In genomic region chr15:37015025-37015424, GRCh38 we compare ENCODE assay signal across 12 cellular contexts.
DNase-seq lines count a peak whose midpoint lies in the region; ATAC-seq and TF ChIP-seq lines count a peak whose summit lies in the region.
"Had no signal": no experiment of that assay in that cellular context is flagged by ENCODE, and none has a peak within 500 bp of the region (broad histone marks: within the 10 kb centered on the region; RNA-seq: fewer than 3 reads in every experiment).

No MANE protein-coding gene starts in this region.

- TF ChIP-seq CTCF in ascending aorta (IDR thresholded peaks at IDR 0.05): no peak
- TF ChIP-seq CTCF in cardiac muscle cell (IDR thresholded peaks at IDR 0.05; ENCODE audit: low read depth, low read length): no peak
- no peak for TF ChIP-seq CTCF in suprapubic skin (IDR thresholded peaks at IDR 0.05)

- H3K36me3 ChIP-seq in ascending aorta (no peaks in the 10 kb centered on the region), cardiac muscle cell (peaks cover 36% of the 10 kb centered on the region), suprapubic skin (no peaks in the 10 kb centered on the region), H7 (replicated peaks; ENCODE audit: control insufficient read depth, insufficient read depth, low read length) (no peaks in the 10 kb centered on the region)

- TF ChIP-seq POLR2A in suprapubic skin (IDR thresholded peaks at IDR 0.05): no peak

- H3K4me3 ChIP-seq in ascending aorta: peak overlapping the region in 1 of 2 donors; percentile 47
- no peak overlapping the region for H3K4me3 ChIP-seq in cardiac muscle cell
- H3K4me3 ChIP-seq in suprapubic skin: no peak overlapping the region
- no peak overlapping the region for H3K4me3 ChIP-seq in H7 (ENCODE audit: insufficient read depth, low read depth, low read length)

- peak overlapping the region; percentile 61 to 82 for H3K27ac ChIP-seq in ascending aorta
- H3K27ac ChIP-seq in cardiac muscle cell: peak overlapping the region; percentile 76
- peak overlapping the region; percentile 64 for H3K27ac ChIP-seq in suprapubic skin
- H3K27ac ChIP-seq: 22Rv1 had no signal

- no peak for ATAC-seq in GM21528 (IDR thresholded peaks at IDR 0.05; ENCODE audit: low FRiP score, unreplicated experiment)

- no peaks in the 10 kb centered on the region for H3K27me3 ChIP-seq in ascending aorta
- no peaks in the 10 kb centered on the region for H3K27me3 ChIP-seq in cardiac muscle cell
- H3K27me3 ChIP-seq in suprapubic skin: no peaks in the 10 kb centered on the region
- no peaks in the 10 kb centered on the region for H3K27me3 ChIP-seq in H7 (ENCODE audit: control insufficient read depth, insufficient read depth, low read length)

- DNase-seq in NCI-H1105 treated with DMSO at 0.1 percent for 48 hours (lab: John Stamatoyannopoulos, UW): peak; percentile 3
- DNase-seq in NCI-H1105 (lab: John Stamatoyannopoulos, UW): no peak
- peak in 1 of 2 donors; percentile 71 for DNase-seq in ascending aorta (ENCODE audit: low spot score in 2 of 2)
- peak; percentile 19 to 74 for DNase-seq in cardiac muscle cell (ENCODE audit: low read depth in 1 of 2, low spot score in 1 of 2)
- DNase-seq in suprapubic skin (ENCODE audit: low spot score in 2 of 2): no peak
- DNase-seq in effector CD4-positive, alpha-beta T cell: no peak
- DNase-seq in H7: no peak
- DNase-seq: NCI-H187 treated with DMSO at 0.1 percent for 48 hours; stimulated activated CD4-positive, alpha-beta T cell treated with anti-CD3 and anti-CD28 coated beads, Interleukin-12 subunit alpha, Interleukin-12 subunit beta, amount 100 ng/mL, for 4 hours; T-helper 2 cell had no signal

- 39% methylated on average over 9 of the region's 9 CpGs for WGBS in suprapubic skin

- H3K9me3 ChIP-seq in ascending aorta (no peaks in the 10 kb centered on the region), cardiac muscle cell (ENCODE audit: low read depth) (no peaks in the 10 kb centered on the region), suprapubic skin (no peaks in the 10 kb centered on the region)

- no peak for TF ChIP-seq EP300 in suprapubic skin (IDR thresholded peaks at IDR 0.05)

- intact Hi-C loops in ascending aorta (cut with DNase I): loop anchor here (2.0 to 10.0 kb wide), 2 partner anchors 82 to 1320 kb away; no protein-coding TSS in a partner anchor

- H3K4me1 ChIP-seq in ascending aorta (peaks cover 3 to 16% of the 10 kb centered on the region in 2 donors), cardiac muscle cell (ENCODE audit: low read depth) (peaks cover 58% of the 10 kb centered on the region), suprapubic skin (peaks cover 21% of the 10 kb centered on the region)

Comparison
In these comparisons a context has a peak if more than half of its experiments do, and no peak if none do; other contexts are left out.
1. DNase-seq: peak in NCI-H1105 treated with DMSO at 0.1 percent for 48 hours (single experiment) and cardiac muscle cell (2 of 2); none in NCI-H1105 (single experiment), suprapubic skin (0 of 2), effector CD4-positive, alpha-beta T cell (single experiment) and H7 (single experiment).
2. Peak in every context shown above with its lines, with median percentiles within 50 percentile points of each other: H3K27ac ChIP-seq.